Comparison of ENCODE assay signal across 1 cellular context in genomic region chr22:17381237-17381913, GRCh38.
TF ChIP-seq lines count a peak whose summit lies in the region.

No MANE protein-coding gene starts in this region.

TF ChIP-seq in HEK293, 187 proteins besides CTCF, POLR2A, EP300 and RAD21 (continued from another document):
- TF ChIP-seq ZNF639 (tag by site-specific recombination; IDR thresholded peaks at IDR 0.05) (no peak), ZBTB1 (tag by site-specific recombination; IDR thresholded peaks at IDR 0.05) (no peak), ZBTB6 (tag by site-specific recombination; IDR thresholded peaks at IDR 0.05) (no peak), SP2 (tag by site-specific recombination; IDR thresholded peaks at IDR 0.05) (no peak), KLF9 (tag by site-specific recombination; IDR thresholded peaks at IDR 0.05; ENCODE audit: low read depth) (no peak), ZNF843 (tag by site-specific recombination; IDR thresholded peaks at IDR 0.05) (no peak), ZNF701 (tag by site-specific recombination; IDR thresholded peaks at IDR 0.05) (no peak), ZFP69B (tag by site-specific recombination; IDR thresholded peaks at IDR 0.05) (no peak), ZNF580 (tag by site-specific recombination; IDR thresholded peaks at IDR 0.05) (no peak), TRIM28 (IDR thresholded peaks at IDR 0.05; ENCODE audit: borderline replicate concordance, low read length) (0 out of 2 replicates have a peak, but pooled peaks have one; percentile 29), ZSCAN5A (tag by site-specific recombination; IDR thresholded peaks at IDR 0.05) (no peak), ZSCAN23 (tag by site-specific recombination; IDR thresholded peaks at IDR 0.05) (no peak), ZNF596 (tag by site-specific recombination; IDR thresholded peaks at IDR 0.05) (no peak), BCL6B (tag by site-specific recombination; IDR thresholded peaks at IDR 0.05) (no peak), ZIC2 (tag by site-specific recombination; IDR thresholded peaks at IDR 0.05) (peak; percentile 66), ZNF555 (tag by site-specific recombination; conservative IDR thresholded peaks at IDR 0.05) (no peak), ZNF10 (tag by site-specific recombination; IDR thresholded peaks at IDR 0.05) (no peak), SP7 (tag by site-specific recombination; IDR thresholded peaks at IDR 0.05) (0 out of 2 replicates have a peak, but pooled peaks have one; percentile 13), ZNF529 (tag by site-specific recombination; IDR thresholded peaks at IDR 0.05; ENCODE audit: insufficient replicate concordance) (no peak), ZNF404 (tag by site-specific recombination; IDR thresholded peaks at IDR 0.05) (no peak), SP3 (tag by site-specific recombination; IDR thresholded peaks at IDR 0.05) (no peak), ZNF747 (tag by site-specific recombination; IDR thresholded peaks at IDR 0.05) (no peak), ZNF335 (tag by site-specific recombination; conservative IDR thresholded peaks at IDR 0.05) (no peak), ZBTB44 (tag by site-specific recombination; IDR thresholded peaks at IDR 0.05) (no peak), ZNF138 (tag by site-specific recombination; IDR thresholded peaks at IDR 0.05; ENCODE audit: borderline replicate concordance) (no peak)
